ENCODE assay signal across 28 cellular contexts in genomic region chr20:61812121-61812520, GRCh38.
"Had no signal": no experiment of that assay in that cellular context is flagged by ENCODE, and none has a peak within 500 bp of the region (broad histone marks: within the 10 kb centered on the region; RNA-seq: fewer than 3 reads in every experiment).

No MANE protein-coding gene starts in this region.

- DNase-seq: activated CD4-positive, alpha-beta T cell treated with anti-CD3 and anti-CD28 coated beads for 48 hours; activated CD4-positive, alpha-beta T cell treated with anti-CD3 and anti-CD28 coated beads, Interleukin-2, amount 50 U/mL, for 4 hours; activated CD8-positive, alpha-beta memory T cell treated with anti-CD3 and anti-CD28 coated beads, Interleukin-2, amount 50 U/mL, for 48 hours; activated CD8-positive, alpha-beta T cell treated with anti-CD3 and anti-CD28 coated beads, Interleukin-2, amount 10 ng/mL, durations not matched to agents 7 days and 5 days; activated effector memory CD4-positive, alpha-beta T cell treated with Interleukin-2 at 50 U/mL for 16 hours; activated naive CD4-positive, alpha-beta T cell; activated T-cell treated with anti-CD3 and anti-CD28 coated beads, Interleukin-2, amount 50 U/mL, for 1 hour; body of pancreas; Karpas-422; MM.1S; NCI-H1105 treated with DMSO at 0.1 percent for 48 hours; NCI-H1436 treated with DMSO at 0.1 percent for 48 hours; NCI-H187; NCI-H2171; NCI-H345; NCI-H510A; NCI-H526 treated with DMSO at 0.1 percent for 48 hours; NCI-H82; RPMI8226; SHP77 treated with DMSO at 0.1 percent for 48 hours had no signal

- H3K4me1 Mint-ChIP-seq: activated naive CD4-positive, alpha-beta T cell treated with anti-CD3 and anti-CD28 coated beads, Interleukin-2, amount 50 U/mL, for 24 hours; central memory CD8-positive, alpha-beta T cell had no signal

- H3K4me1 ChIP-seq: ascending aorta, body of pancreas had no signal

- H3K27ac ChIP-seq: ascending aorta, body of pancreas had no signal

- H3K36me3 ChIP-seq: ascending aorta had no signal

- H3K36me3 Mint-ChIP-seq: activated naive CD4-positive, alpha-beta T cell treated with anti-CD3 and anti-CD28 coated beads, Interleukin-2, amount 50 U/mL, for 24 hours had no signal

- H3K4me3 ChIP-seq: ascending aorta, body of pancreas, K562 had no signal

- H3K27me3 Mint-ChIP-seq: activated naive CD4-positive, alpha-beta T cell treated with anti-CD3 and anti-CD28 coated beads, Interleukin-2, amount 50 U/mL, for 24 hours; central memory CD8-positive, alpha-beta T cell had no signal

- FAIRE-seq: bronchial epithelial cell, K562 had no signal

- H3K4me3 Mint-ChIP-seq: activated CD8-positive, alpha-beta T cell treated with anti-CD3 and anti-CD28 coated beads, Interleukin-2, amount 10 ng/mL, durations not matched to agents 7 days and 5 days; activated naive CD4-positive, alpha-beta T cell treated with anti-CD3 and anti-CD28 coated beads, Interleukin-2, amount 50 U/mL, for 24 hours; activated T-helper 1 cell treated with anti-CD3 and anti-CD28 coated beads, Interleukin-12 subunit alpha, Interleukin-12 subunit beta, Interleukin-2, Interleukin-4 antibody, amounts not matched to agents 30 ng/mL and 10 ng/mL and 1 ng/mL, durations not matched to agents 14 hours and 24 hours and 36 hours; central memory CD8-positive, alpha-beta T cell; T-helper 1 cell treated with Interleukin-12 subunit alpha and Interleukin-12 subunit beta and Interleukin-4 antibody, amounts not matched to agents 30 μg/mL and 1 μg/mL, for 36 hours had no signal

- H3K27me3 ChIP-seq: ascending aorta, body of pancreas had no signal

- ATAC-seq: activated CD4-positive, CD25-positive, alpha-beta regulatory T cell treated with anti-CD3 and anti-CD28 coated beads, Interleukin-2, amount 50 U/mL, for 24 hours; activated CD8-positive, alpha-beta T cell treated with anti-CD3 and anti-CD28 coated beads, Interleukin-2, amount 10 ng/mL, durations not matched to agents 7 days and 5 days; body of pancreas; K562 had no signal

- H3K9me3 Mint-ChIP-seq: activated naive CD4-positive, alpha-beta T cell treated with anti-CD3 and anti-CD28 coated beads, Interleukin-2, amount 50 U/mL, for 24 hours; activated T-helper 1 cell treated with anti-CD3 and anti-CD28 coated beads, Interleukin-12 subunit alpha, Interleukin-12 subunit beta, Interleukin-2, Interleukin-4 antibody, amounts not matched to agents 30 ng/mL and 10 ng/mL and 1 ng/mL, durations not matched to agents 14 hours and 24 hours and 36 hours; central memory CD8-positive, alpha-beta T cell; T-helper 1 cell treated with Interleukin-12 subunit alpha and Interleukin-12 subunit beta and Interleukin-4 antibody, amounts not matched to agents 30 μg/mL and 1 μg/mL, for 36 hours had no signal

- H3K27ac Mint-ChIP-seq: activated CD8-positive, alpha-beta T cell treated with anti-CD3 and anti-CD28 coated beads, Interleukin-2, amount 10 ng/mL, durations not matched to agents 7 days and 5 days; activated naive CD4-positive, alpha-beta T cell treated with anti-CD3 and anti-CD28 coated beads, Interleukin-2, amount 50 U/mL, for 24 hours; activated T-helper 1 cell treated with anti-CD3 and anti-CD28 coated beads, Interleukin-12 subunit alpha, Interleukin-12 subunit beta, Interleukin-2, Interleukin-4 antibody, amounts not matched to agents 30 ng/mL and 10 ng/mL and 1 ng/mL, durations not matched to agents 14 hours and 24 hours and 36 hours; T-helper 1 cell treated with Interleukin-12 subunit alpha and Interleukin-12 subunit beta and Interleukin-4 antibody, amounts not matched to agents 30 μg/mL and 1 μg/mL, for 36 hours had no signal

- H3K9me3 ChIP-seq: ascending aorta, body of pancreas had no signal
